ENCODE assay signal across 8 cellular contexts in the genomic region with DNA sequence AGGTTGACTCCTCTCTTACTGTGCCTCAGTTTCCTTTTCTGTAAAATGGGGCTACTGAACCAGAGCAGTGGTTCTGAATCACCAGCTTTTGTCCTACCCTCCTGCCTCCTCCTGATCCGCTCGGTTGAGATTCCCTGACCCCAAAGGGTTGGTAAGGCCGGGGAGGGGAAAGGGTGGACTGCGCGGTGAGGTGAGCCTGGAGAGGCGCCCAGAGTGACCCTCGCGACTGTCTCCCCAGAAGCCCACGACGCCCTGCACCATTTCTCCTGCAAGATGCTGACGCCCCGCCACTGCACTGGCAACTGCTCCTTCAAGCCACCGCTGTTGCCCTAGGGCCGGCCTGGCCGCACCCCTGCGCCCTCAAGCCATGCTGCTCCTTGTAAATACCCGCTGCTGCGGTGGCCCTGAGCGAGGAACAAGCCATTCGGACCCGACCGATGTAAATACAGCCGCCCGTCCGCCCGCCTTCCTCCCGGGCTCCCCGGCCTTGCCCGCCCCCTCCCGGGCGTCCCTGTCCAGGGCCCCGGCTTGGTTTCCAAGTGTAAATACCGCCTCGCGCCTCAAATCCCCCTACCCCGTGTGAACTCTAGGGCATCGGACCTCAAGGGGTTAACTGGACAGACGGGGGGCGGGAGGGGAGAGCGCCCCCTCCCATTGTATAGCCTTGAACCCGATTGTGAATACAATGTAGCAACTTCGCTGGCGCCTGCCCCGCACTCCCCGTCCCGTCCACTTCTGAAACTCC. TPM values are rescaled to one million over a fixed set of nuclear protein-coding genes. Genes with fewer than 3 reads are reported as not detected.
DNase-seq lines count a peak whose midpoint lies in the region; ATAC-seq lines count a peak whose summit lies in the region.

No MANE protein-coding gene starts in this region.

- peaks cover 68% of the 10 kb centered on the region for H3K27me3 ChIP-seq in SJSA1 (replicated peaks)

- no peak overlapping the region for H3K27ac ChIP-seq in SJSA1

- DNase-seq in Right ventricle myocardium superior (no peak), Right ventricle myocardium inferior (ENCODE audit: missing footprints) (no peak), SJSA1 (ENCODE audit: low read depth in 1 of 2, low spot score in 2 of 2) (peak in 1 of 2 experiments; percentile 28), ecto neural progenitor cell (ENCODE audit: low spot score) (peak; percentile 84), myocyte (ENCODE audit: low read depth) (peak; percentile 33), NCI-H1105 (lab: John Stamatoyannopoulos, UW) (no peak), NCI-H774 (lab: John Stamatoyannopoulos, UW) (no peak)

- H3K9me3 ChIP-seq in SJSA1 (replicated peaks) = peaks cover 7% of the 10 kb centered on the region

- ATAC-seq in Right ventricle myocardium superior (ENCODE audit: poor library complexity) (peak; percentile 30), Right ventricle myocardium inferior (no peak), GM21515 (IDR thresholded peaks at IDR 0.05; ENCODE audit: unreplicated experiment) (no peak)

- peak overlapping the region; percentile 7 for H3K4me3 ChIP-seq in SJSA1

- H3K4me1 ChIP-seq in SJSA1 (replicated peaks) = peaks cover 17% of the 10 kb centered on the region

- intact Hi-C loops in Right ventricle myocardium superior (cut with DNase I) (loop anchor here (10.0 kb wide), 1 partner anchor 889 kb away; no protein-coding TSS in a partner anchor), Right ventricle myocardium inferior (cut with DNase I) (no loop called here)

- H3K36me3 ChIP-seq in SJSA1 = no peaks in the 10 kb centered on the region

RNA-seq across cellular contexts. Expression of a gene that starts 6.2 kb away (rescaled TPM):
- not detected for total RNA-seq in Right ventricle myocardium superior
- total RNA-seq in Right ventricle myocardium inferior = not detected
- total RNA-seq in SJSA1 (2014; rRNA removed; shearing (Covaris generic)) = not detected in 2 replicates
- not detected in 2 replicates for total RNA-seq in myocyte
- polyA plus RNA-seq in myocyte (2012) = not detected

RNA-seq across cellular contexts. Expression of a gene that starts 8.4 kb away (rescaled TPM):
- total RNA-seq in Right ventricle myocardium superior (0.11 TPM), Right ventricle myocardium inferior (not detected), myocyte (0.05 and 0.08 TPM in 2 replicates)
- not detected in 2 replicates for total RNA-seq in SJSA1 (2014; rRNA removed; shearing (Covaris generic))
- polyA plus RNA-seq in myocyte (2012) = 0.18 TPM

Comparison
In these comparisons a context has a peak if more than half of its experiments do, and no peak if none do; other contexts are left out.
1. DNase-seq: peak in ecto neural progenitor cell (single experiment) and myocyte (single experiment); none in Right ventricle myocardium superior (single experiment), Right ventricle myocardium inferior (single experiment), NCI-H1105 (single experiment) and NCI-H774 (single experiment).